19 cellular contexts compared by ENCODE assay signal in the genomic region with DNA sequence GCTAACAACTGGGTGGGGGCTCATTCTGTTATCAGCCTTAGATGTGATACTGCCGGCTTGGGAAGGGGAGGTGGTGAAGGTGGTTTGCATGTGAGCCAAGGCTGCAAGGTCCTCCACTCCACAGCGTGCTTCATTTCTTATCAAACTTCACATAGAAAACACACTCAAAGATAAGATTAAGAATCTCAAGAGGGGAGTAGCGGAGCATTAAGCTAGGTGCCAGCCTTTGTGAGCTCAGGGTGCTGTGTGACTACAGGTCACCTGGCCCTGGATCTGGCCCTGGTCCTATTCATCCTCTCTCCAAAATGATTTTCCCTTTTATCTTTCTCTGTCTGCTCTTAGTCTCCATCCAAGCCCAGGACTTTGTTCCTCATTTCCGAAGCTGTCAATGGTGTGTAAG. TPM values are rescaled to one million over a fixed set of nuclear protein-coding genes. Genes with fewer than 3 reads are reported as not detected.
DNase-seq lines count a peak whose midpoint lies in the region; FAIRE-seq and TF ChIP-seq lines count a peak whose summit lies in the region.
"Had no signal": no experiment of that assay in that cellular context is flagged by ENCODE, and none has a peak within 500 bp of the region (broad histone marks: within the 10 kb centered on the region; RNA-seq: fewer than 3 reads in every experiment).

No MANE protein-coding gene starts in this region.

- H3K36me3 Mint-ChIP-seq in type B pancreatic cell (no peaks in the 10 kb centered on the region), H9 (ENCODE audit: insufficient read depth in 1 of 3, low read depth in 3 of 3) (peaks cover 14 to 20% (median 18%) of the 10 kb centered on the region in 3 experiments)

- H3K4ac ChIP-seq in mesendoderm (ENCODE audit: low read depth, low read length), result no peak overlapping the region
- H3K4ac ChIP-seq in H9 (ENCODE audit: low read depth, low read length), result no peak overlapping the region

- no peak overlapping the region for H4K8ac ChIP-seq in mesendoderm (ENCODE audit: low read depth, low read length)
- H4K8ac ChIP-seq in H9 (replicated peaks; ENCODE audit: insufficient read length, low read depth, low read length), result no peak overlapping the region

- H3K4me2 ChIP-seq in mesendoderm (ENCODE audit: low read length) (no peak overlapping the region), H9 (ENCODE audit: insufficient read depth, insufficient read length, low read length) (no peak overlapping the region)
- H3K4me2 ChIP-seq: GM23338 had no signal

- H3K56ac ChIP-seq in mesendoderm (ENCODE audit: low read length) (no peak overlapping the region), H9 (ENCODE audit: insufficient read length, low read depth, low read length) (no peak overlapping the region)

- H3K27ac Mint-ChIP-seq in type B pancreatic cell (peak overlapping the region; percentile 32), H9 (no peak overlapping the region)
- H3K27ac Mint-ChIP-seq: CD4-positive, alpha-beta memory T cell; GM23338; HFFc6 had no signal

- no peaks in the 10 kb centered on the region for H3K4me1 ChIP-seq in mesendoderm (ENCODE audit: control insufficient read depth, low read depth, low read length)
- H3K4me1 ChIP-seq in H9 (ENCODE audit: insufficient read depth, low read length), result no peaks in the 10 kb centered on the region
- H3K4me1 ChIP-seq: HAP-1 had no signal

- H3K23ac ChIP-seq in mesendoderm (ENCODE audit: low read length) (no peak overlapping the region), H9 (ENCODE audit: insufficient read length, low read depth, low read length) (no peak overlapping the region)

- no peak overlapping the region for H4K91ac ChIP-seq in H9 (ENCODE audit: insufficient read length, low read depth, low read length)

- no peaks in the 10 kb centered on the region for H3K23me2 ChIP-seq in H9 (ENCODE audit: insufficient read length, low read depth, low read length, poor library complexity, severe bottlenecking)

- H3K27me3 ChIP-seq in bronchial epithelial cell (ENCODE audit: control insufficient read depth, insufficient read depth, low read length) (no peaks in the 10 kb centered on the region), mesendoderm (ENCODE audit: insufficient read depth, low read length, poor library complexity) (no peaks in the 10 kb centered on the region), H9 (ENCODE audit: insufficient read depth, low read length) (no peaks in the 10 kb centered on the region)

- H2BK5ac ChIP-seq in mesendoderm (ENCODE audit: low read length) (no peak overlapping the region), H9 (ENCODE audit: insufficient read length, low read length) (no peak overlapping the region)

- no peak overlapping the region for H2BK12ac ChIP-seq in H9 (ENCODE audit: insufficient read length, low read depth, low read length)

- no peak overlapping the region for H2AK5ac ChIP-seq in mesendoderm (ENCODE audit: low read length)
- no peak overlapping the region for H2AK5ac ChIP-seq in H9 (ENCODE audit: insufficient read length, low read length)

- no peak for DNase-seq in bronchial epithelial cell (ENCODE audit: low read depth)
- peak; percentile 35 for DNase-seq in mesendoderm
- no peak for DNase-seq in type B pancreatic cell (ENCODE audit: extremely low spot score, unreplicated experiment)
- DNase-seq in dermis blood vessel endothelial cell, result no peak
- no peak for DNase-seq in activated naive CD4-positive, alpha-beta T cell treated with Interleukin-2 at 50 U/mL for 16 hours
- DNase-seq in H9, result no peak
- no peak for DNase-seq in activated CD8-positive, alpha-beta memory T cell treated with anti-CD3 and anti-CD28 coated beads, Interleukin-2, amount 50 U/mL, for 48 hours
- DNase-seq: C1 segment of cervical spinal cord; Calu3; CD4-positive, alpha-beta memory T cell; COR-L47; DMS53; DMS79 treated with DMSO at 0.1 percent for 48 hours; GF-D8; HFFc6 had no signal

- H4K5ac ChIP-seq in mesendoderm (ENCODE audit: low read length) (no peak overlapping the region), H9 (ENCODE audit: insufficient read length, low read depth, low read length) (no peak overlapping the region)

- WGBS in mesendoderm (ENCODE audit: extremely low coverage, insufficient coverage, low lambda C conversion rate), result no CpG with 5 or more reads among the region's 4 CpGs
- WGBS in H9 (ENCODE audit: extremely low coverage, insufficient read length, low lambda C conversion rate), result no CpG with 5 or more reads among the region's 4 CpGs

- no peak overlapping the region for H3K14ac ChIP-seq in H9 (ENCODE audit: insufficient read depth, low read length)

- H3T11ph ChIP-seq in H9 (ENCODE audit: low read length), result no peak overlapping the region

- FAIRE-seq in bronchial epithelial cell (lab: Jason Lieb, UNC), result peak; percentile 40
- FAIRE-seq: GM12891, GM18507 had no signal

- no peak overlapping the region for H2BK20ac ChIP-seq in H9 (ENCODE audit: low read depth, low read length, poor library complexity, severe bottlenecking)

- H2BK120ac ChIP-seq in mesendoderm (ENCODE audit: low read depth, low read length) (no peak overlapping the region), H9 (ENCODE audit: low read depth, low read length, poor library complexity, severe bottlenecking) (no peak overlapping the region)

- H3K79me1 ChIP-seq in mesendoderm (ENCODE audit: low read length), result no peaks in the 10 kb centered on the region
- H3K79me1 ChIP-seq in H9 (ENCODE audit: insufficient read depth, low read depth, low read length, poor library complexity, severe bottlenecking), result no peaks in the 10 kb centered on the region

- no peaks in the 10 kb centered on the region for H4K20me1 ChIP-seq in H9 (ENCODE audit: control insufficient read depth, insufficient read depth, insufficient read length)

- H3K79me2 ChIP-seq in mesendoderm (ENCODE audit: control insufficient read depth, insufficient read depth, low read length), result no peaks in the 10 kb centered on the region
- no peaks in the 10 kb centered on the region for H3K79me2 ChIP-seq in H9 (ENCODE audit: insufficient read depth, low read length)

- H3K4me1 Mint-ChIP-seq in type B pancreatic cell (ENCODE audit: unreplicated experiment) (no peaks in the 10 kb centered on the region), H9 (peaks cover 4 to 5% of the 10 kb centered on the region in 2 experiments; a peak in 2 of 4 replicates)
- H3K4me1 Mint-ChIP-seq: CD4-positive, alpha-beta memory T cell had no signal

- H3K9me3 Mint-ChIP-seq in type B pancreatic cell (peaks cover 8% of the 10 kb centered on the region), H9 (peaks cover 17 to 22% of the 10 kb centered on the region in 2 experiments)

- TF ChIP-seq CTCF in bronchial epithelial cell (IDR thresholded peaks at IDR 0.05; ENCODE audit: insufficient read depth, low read length, severe bottlenecking) (no peak), type B pancreatic cell (conservative IDR thresholded peaks at IDR 0.05) (no peak), H9 (conservative IDR thresholded peaks at IDR 0.05) (no peak)

- H3K9me3 ChIP-seq in H9 (ENCODE audit: control insufficient read depth, low read depth, low read length), result peaks cover 3% of the 10 kb centered on the region
- H3K9me3 ChIP-seq: HAP-1 had no signal

- H3K36me3 ChIP-seq in bronchial epithelial cell (ENCODE audit: control insufficient read depth, insufficient read depth, low read length) (no peaks in the 10 kb centered on the region), mesendoderm (ENCODE audit: control insufficient read depth, insufficient read depth, low read length) (no peaks in the 10 kb centered on the region)
- H3K36me3 ChIP-seq: HAP-1 had no signal

- no peak overlapping the region for H2AFZ ChIP-seq in H9 (ENCODE audit: low read length)
- H2AFZ ChIP-seq: GM23338 had no signal

- H3K9ac ChIP-seq in mesendoderm (ENCODE audit: low read length), result no peak overlapping the region
- no peak overlapping the region for H3K9ac ChIP-seq in H9 (ENCODE audit: extremely low read depth, insufficient read length, low read length)

- peaks cover 4% of the 10 kb centered on the region for H3K27me3 Mint-ChIP-seq in type B pancreatic cell
- no peaks in the 10 kb centered on the region; the same call in 1 of the 2 replicates for H3K27me3 Mint-ChIP-seq in H9 (ENCODE audit: low read depth)

- no peak overlapping the region for H3K4me3 ChIP-seq in bronchial epithelial cell (ENCODE audit: low read depth, low read length)
- H3K4me3 ChIP-seq in mesendoderm (ENCODE audit: low read length), result no peak overlapping the region
- H3K4me3 ChIP-seq: GM23338, HAP-1 had no signal

- H3K27ac ChIP-seq in mesendoderm (ENCODE audit: low read depth, low read length) (no peak overlapping the region), H9 (ENCODE audit: insufficient read length, low read depth, low read length) (no peak overlapping the region)

- H2BK15ac ChIP-seq in mesendoderm (replicated peaks; ENCODE audit: low read depth) (no peak overlapping the region), H9 (ENCODE audit: low read depth, low read length) (no peak overlapping the region)

- no peak overlapping the region for H3K18ac ChIP-seq in mesendoderm (ENCODE audit: low read length)
- H3K18ac ChIP-seq in H9 (ENCODE audit: insufficient read length, low read depth, low read length), result no peak overlapping the region

- no peak overlapping the region for H3K4me3 Mint-ChIP-seq in type B pancreatic cell
- H3K4me3 Mint-ChIP-seq in H9, result no peak overlapping the region; a peak in 1 of 5 replicates
- H3K4me3 Mint-ChIP-seq: CD4-positive, alpha-beta memory T cell; GM23338; HFFc6 had no signal

RNA-seq across cellular contexts. Expression of gene ARGLU1, which starts 13.3 kb away (rescaled TPM):
- total RNA-seq in bronchial epithelial cell, result 31.9 and 48.4 TPM in 2 replicates
- 93.9 TPM for polyA plus RNA-seq in mesendoderm (2013, experiment 1 of 2)
- polyA plus RNA-seq in mesendoderm (2013, experiment 2 of 2), result 92.1 TPM
- total RNA-seq in type B pancreatic cell (ENCODE audit: low replicate concordance), result 89.0 and 128 TPM in 2 replicates
- 51.0 and 71.6 TPM in 2 replicates for total RNA-seq in dermis blood vessel endothelial cell
- 96.9 and 100 TPM in 2 replicates for total RNA-seq in H9 (2021)

RNA-seq across cellular contexts. Expression of gene EFNB2, which starts 45.8 kb away (rescaled TPM):
- total RNA-seq in bronchial epithelial cell (11.3 and 23.2 TPM in 2 replicates), type B pancreatic cell (ENCODE audit: low replicate concordance) (48.6 and 67.1 TPM in 2 replicates), dermis blood vessel endothelial cell (60.1 and 121 TPM in 2 replicates), H9 (2021) (12.7 and 12.9 TPM in 2 replicates)
- polyA plus RNA-seq in mesendoderm (2013, experiment 1 of 2), result 29.5 TPM
- 30.1 TPM for polyA plus RNA-seq in mesendoderm (2013, experiment 2 of 2)
